In genomic region chr19:1168877-1169791, GRCh38 we compare ENCODE assay signal across 8 cellular contexts. TPM values are rescaled to one million over a fixed set of nuclear protein-coding genes. Genes with fewer than 3 reads are reported as not detected.
DNase-seq lines count a peak whose midpoint lies in the region; ATAC-seq and TF ChIP-seq lines count a peak whose summit lies in the region.

No MANE protein-coding gene starts in this region.

- no peak for ATAC-seq in activated naive CD8-positive, alpha-beta T cell treated with anti-CD3 and anti-CD28 coated beads, Interleukin-2, amount 50 U/mL, for 24 hours
- ATAC-seq in HG03342 (IDR thresholded peaks at IDR 0.05; ENCODE audit: unreplicated experiment) (no peak), GM21825 (IDR thresholded peaks at IDR 0.05; ENCODE audit: unreplicated experiment) (no peak), HG02840 (IDR thresholded peaks at IDR 0.05; ENCODE audit: low FRiP score, unreplicated experiment) (no peak)

- no peaks in the 10 kb centered on the region; the same call in 1 of the 2 replicates for H3K36me3 ChIP-seq in H7 (replicated peaks; ENCODE audit: control insufficient read depth, insufficient read depth, low read length)
- H3K36me3 ChIP-seq in smooth muscle cell (ENCODE audit: low read depth) = no peaks in the 10 kb centered on the region
- peaks cover 5% of the 10 kb centered on the region; the same call in 1 of the 2 replicates for H3K36me3 ChIP-seq in HAP-1 (replicated peaks)

- H3K79me2 ChIP-seq in smooth muscle cell (ENCODE audit: low read depth) = peaks cover 79% of the 10 kb centered on the region

- H3K36me3 Mint-ChIP-seq in activated naive CD8-positive, alpha-beta T cell treated with anti-CD3 and anti-CD28 coated beads, Interleukin-2, amount 50 U/mL, for 24 hours (ENCODE audit: low read depth) = peaks cover 6% of the 10 kb centered on the region

- DNase-seq in H7 (peak; percentile 51), iris pigment epithelial cell (ENCODE audit: low read depth) (peak; percentile 77), smooth muscle cell (lab: John Stamatoyannopoulos, UW; ENCODE audit: unreplicated experiment) (peak; percentile 37), HAP-1 (ENCODE audit: low spot score in 2 of 2) (no peak)
- no peak for DNase-seq in activated naive CD8-positive, alpha-beta T cell treated with anti-CD3 and anti-CD28 coated beads, Interleukin-2, amount 50 U/mL, for 24 hours

- H3K9me3 ChIP-seq in smooth muscle cell (replicated peaks; ENCODE audit: low read depth) (no peaks in the 10 kb centered on the region), HAP-1 (no peaks in the 10 kb centered on the region)

- peaks cover 3% of the 10 kb centered on the region for H3F3A ChIP-seq in smooth muscle cell (ENCODE audit: low read depth)

- H3K27me3 ChIP-seq in H7 (ENCODE audit: control insufficient read depth, insufficient read depth, low read length) (no peaks in the 10 kb centered on the region), smooth muscle cell (ENCODE audit: low read depth) (no peaks in the 10 kb centered on the region), HAP-1 (ENCODE audit: low read depth) (no peaks in the 10 kb centered on the region)

- peaks cover 76% of the 10 kb centered on the region for H4K20me1 ChIP-seq in smooth muscle cell (ENCODE audit: low read depth)

- H3K27ac Mint-ChIP-seq in activated naive CD8-positive, alpha-beta T cell treated with anti-CD3 and anti-CD28 coated beads, Interleukin-2, amount 50 U/mL, for 24 hours = peak overlapping the region; percentile 31

- H2AFZ ChIP-seq in smooth muscle cell (ENCODE audit: low read depth) = no peak overlapping the region

- H3K27ac ChIP-seq in smooth muscle cell (ENCODE audit: low read depth) = peak overlapping the region; percentile 63

- peaks cover 23% of the 10 kb centered on the region for H3K4me1 Mint-ChIP-seq in activated naive CD8-positive, alpha-beta T cell treated with anti-CD3 and anti-CD28 coated beads, Interleukin-2, amount 50 U/mL, for 24 hours

- WGBS in smooth muscle cell (ENCODE audit: low lambda C conversion rate) = 53% methylated on average over 37 of the region's 38 CpGs

- in situ Hi-C loops in HAP-1 (cut with MboI; ENCODE audit: low sequenced_read_pairs) = no loop called here

- TF ChIP-seq CTCF in smooth muscle cell (IDR thresholded peaks at IDR 0.05; ENCODE audit: borderline replicate concordance, insufficient read depth, poor library complexity, severe bottlenecking) = no peak

- H3K4me3 Mint-ChIP-seq in activated naive CD8-positive, alpha-beta T cell treated with anti-CD3 and anti-CD28 coated beads, Interleukin-2, amount 50 U/mL, for 24 hours = no peak overlapping the region

- no peak overlapping the region for H3K4me3 ChIP-seq in H7 (ENCODE audit: insufficient read depth, low read depth, low read length)
- H3K4me3 ChIP-seq in smooth muscle cell = no peak overlapping the region
- H3K4me3 ChIP-seq in HAP-1 = no peak overlapping the region

- H3K27me3 Mint-ChIP-seq in activated naive CD8-positive, alpha-beta T cell treated with anti-CD3 and anti-CD28 coated beads, Interleukin-2, amount 50 U/mL, for 24 hours = no peaks in the 10 kb centered on the region

- peak overlapping the region; percentile 77 for H3K4me2 ChIP-seq in smooth muscle cell

- H3K9ac ChIP-seq in smooth muscle cell (ENCODE audit: low read depth) = peak overlapping the region; percentile 62

- no peaks in the 10 kb centered on the region for H3K9me3 Mint-ChIP-seq in activated naive CD8-positive, alpha-beta T cell treated with anti-CD3 and anti-CD28 coated beads, Interleukin-2, amount 50 U/mL, for 24 hours

- H3K4me1 ChIP-seq in smooth muscle cell (ENCODE audit: low read depth) = peaks cover 16% of the 10 kb centered on the region
- peaks cover 5% of the 10 kb centered on the region for H3K4me1 ChIP-seq in HAP-1

RNA-seq across cellular contexts. Expression of gene SBNO2, which starts 4.9 kb away (rescaled TPM):
- total RNA-seq in H7 (2014; rRNA removed; shearing (Covaris generic)) = 31.4 and 41.3 TPM in 2 replicates
- total RNA-seq in smooth muscle cell = 16.4 and 18.1 TPM in 2 replicates
- polyA plus RNA-seq in smooth muscle cell = 17.6 and 20.9 TPM in 2 replicates

RNA-seq across cellular contexts. Expression of gene STK11, which starts 36.4 kb away (rescaled TPM):
- 96.3 and 99.0 TPM in 2 replicates for total RNA-seq in H7 (2014; rRNA removed; shearing (Covaris generic))
- 23.6 and 29.3 TPM in 2 replicates for total RNA-seq in smooth muscle cell
- polyA plus RNA-seq in smooth muscle cell = 62.3 and 79.7 TPM in 2 replicates

Comparison
In these comparisons a context has a peak if more than half of its experiments do, and no peak if none do; other contexts are left out.
1. DNase-seq: peak in H7 (single experiment), iris pigment epithelial cell (single experiment) and smooth muscle cell (single experiment); none in activated naive CD8-positive, alpha-beta T cell treated with anti-CD3 and anti-CD28 coated beads, Interleukin-2, amount 50 U/mL, for 24 hours (single experiment) and HAP-1 (0 of 2).